Comparison of ENCODE assay signal across 13 cellular contexts in genomic region chr7:134834689-134835462, GRCh38. TPM values are rescaled to one million over a fixed set of nuclear protein-coding genes. Genes with fewer than 3 reads are reported as not detected.
DNase-seq lines count a peak whose midpoint lies in the region; ATAC-seq and TF ChIP-seq lines count a peak whose summit lies in the region.
"Had no signal": no experiment of that assay in that cellular context is flagged by ENCODE, and none has a peak within 500 bp of the region (broad histone marks: within the 10 kb centered on the region; RNA-seq: fewer than 3 reads in every experiment).

No MANE protein-coding gene starts in this region.

- POLR2A ChIA-PET in activated CD4-positive, alpha-beta memory T cell treated with anti-CD3 and anti-CD28 coated beads, Interleukin-2, amount 10 ng/mL, durations not matched to agents 7 days and 5 days (lab: Charles Lee): no interaction called here

- H3K9me3 ChIP-seq in endodermal cell (ENCODE audit: control insufficient read depth, low read length) (no peaks in the 10 kb centered on the region), thoracic aorta (no peaks in the 10 kb centered on the region)
- H3K9me3 ChIP-seq: colonic mucosa had no signal

- peak overlapping the region; percentile 46 for H3K27ac Mint-ChIP-seq in endodermal cell
- H3K27ac Mint-ChIP-seq in activated CD4-positive, alpha-beta memory T cell treated with anti-CD3 and anti-CD28 coated beads, Interleukin-2, amount 10 ng/mL, durations not matched to agents 7 days and 5 days: no peak overlapping the region

- H3K4me1 Mint-ChIP-seq in endodermal cell: no peaks in the 10 kb centered on the region
- peaks cover 2% of the 10 kb centered on the region for H3K4me1 Mint-ChIP-seq in activated CD4-positive, alpha-beta memory T cell treated with anti-CD3 and anti-CD28 coated beads, Interleukin-2, amount 10 ng/mL, durations not matched to agents 7 days and 5 days

- H3K4me1 ChIP-seq in endodermal cell (ENCODE audit: control insufficient read depth, insufficient read depth, low read length): no peaks in the 10 kb centered on the region
- peaks cover 37 to 100% of the 10 kb centered on the region in 2 donors for H3K4me1 ChIP-seq in thoracic aorta (ENCODE audit: control insufficient read depth in 1 of 2, low read depth in 2 of 2)
- H3K4me1 ChIP-seq: colonic mucosa had no signal

- DNase-seq in RPMI7951 (ENCODE audit: low read depth): peak; percentile 27
- no peak for DNase-seq in endodermal cell
- DNase-seq in left kidney (ENCODE audit: low read depth, low spot score): peak; percentile 20
- DNase-seq in thoracic aorta (ENCODE audit: low spot score): no peak
- DNase-seq in DMS53 (lab: John Stamatoyannopoulos, UW): no peak
- no peak for DNase-seq in nucleus accumbens (lab: John Stamatoyannopoulos, UW)
- no peak for DNase-seq in NCI-H2171 (lab: John Stamatoyannopoulos, UW)
- DNase-seq in activated CD4-positive, alpha-beta memory T cell treated with anti-CD3 and anti-CD28 coated beads, Interleukin-2, amount 10 ng/mL, durations not matched to agents 7 days and 5 days: no peak
- DNase-seq: activated T-cell treated with anti-CD3 and anti-CD28 coated beads, Interleukin-2, amount 50 U/mL, for 4 hours; colonic mucosa; DMS 273 treated with DMSO at 0.1 percent for 48 hours; NCI-H2081 treated with DMSO at 0.1 percent for 48 hours; stimulated activated CD4-positive, alpha-beta T cell treated with anti-CD3 and anti-CD28 coated beads, Interleukin-2, amount 100 ng/mL, for 48 hours had no signal

- no peak overlapping the region for H3K4me3 ChIP-seq in endodermal cell (ENCODE audit: low read length)
- peak overlapping the region; percentile 1 for H3K4me3 ChIP-seq in thoracic aorta
- H3K4me3 ChIP-seq: colonic mucosa had no signal

- H3K27me3 ChIP-seq in endodermal cell (ENCODE audit: control insufficient read depth, insufficient read depth, low read length, poor library complexity, severe bottlenecking): no peaks in the 10 kb centered on the region
- no peaks in the 10 kb centered on the region for H3K27me3 ChIP-seq in thoracic aorta (replicated peaks; ENCODE audit: insufficient read depth)
- H3K27me3 ChIP-seq: colonic mucosa had no signal

- peak overlapping the region; percentile 40 for H3K27ac ChIP-seq in endodermal cell (ENCODE audit: low read depth, low read length)
- H3K27ac ChIP-seq in thoracic aorta: peak overlapping the region; percentile 92 to 93
- H3K27ac ChIP-seq: colonic mucosa had no signal

- CTCF ChIA-PET in activated CD4-positive, alpha-beta memory T cell treated with anti-CD3 and anti-CD28 coated beads, Interleukin-2, amount 10 ng/mL, durations not matched to agents 7 days and 5 days (lab: Charles Lee): no interaction called here

- no peak overlapping the region for H3K9ac ChIP-seq in endodermal cell (ENCODE audit: extremely low read depth, low read length, poor library complexity, severe bottlenecking)

- H3K27me3 Mint-ChIP-seq in endodermal cell (ENCODE audit: insufficient read depth): peaks cover 9% of the 10 kb centered on the region
- H3K27me3 Mint-ChIP-seq in activated CD4-positive, alpha-beta memory T cell treated with anti-CD3 and anti-CD28 coated beads, Interleukin-2, amount 10 ng/mL, durations not matched to agents 7 days and 5 days: peaks cover 2% of the 10 kb centered on the region

- WGBS in endodermal cell (ENCODE audit: insufficient coverage in 1 of 2, insufficient read length in 1 of 2), 2 experiments: 85 to 91% methylated on average over 2 to 3 of the region's 3 CpGs

- H3K9me3 Mint-ChIP-seq in endodermal cell: no peaks in the 10 kb centered on the region
- H3K9me3 Mint-ChIP-seq in activated CD4-positive, alpha-beta memory T cell treated with anti-CD3 and anti-CD28 coated beads, Interleukin-2, amount 10 ng/mL, durations not matched to agents 7 days and 5 days: no peaks in the 10 kb centered on the region
- H3K9me3 Mint-ChIP-seq: activated T-cell treated with anti-CD3 and anti-CD28 coated beads, Interleukin-2, amount 50 U/mL, for 4 hours had no signal

- ATAC-seq in thoracic aorta (ENCODE audit: insufficient number of reproducible peaks, low FRiP score, low read depth): no peak
- ATAC-seq: activated T-cell treated with anti-CD3 and anti-CD28 coated beads, Interleukin-2, amount 50 U/mL, for 4 hours had no signal

- no peak overlapping the region for H3K4me3 Mint-ChIP-seq in endodermal cell
- H3K4me3 Mint-ChIP-seq in activated CD4-positive, alpha-beta memory T cell treated with anti-CD3 and anti-CD28 coated beads, Interleukin-2, amount 10 ng/mL, durations not matched to agents 7 days and 5 days: no peak overlapping the region
- H3K4me3 Mint-ChIP-seq: activated T-cell treated with anti-CD3 and anti-CD28 coated beads, Interleukin-2, amount 50 U/mL, for 4 hours had no signal

- H3K36me3 ChIP-seq in endodermal cell (ENCODE audit: control insufficient read depth, insufficient read depth, low read length): no peaks in the 10 kb centered on the region
- peaks cover 2% of the 10 kb centered on the region for H3K36me3 ChIP-seq in thoracic aorta
- H3K36me3 ChIP-seq: colonic mucosa had no signal

- TF ChIP-seq CTCF in endodermal cell (conservative IDR thresholded peaks at IDR 0.05): no peak
- TF ChIP-seq CTCF in thoracic aorta (IDR thresholded peaks at IDR 0.05): no peak

- no peaks in the 10 kb centered on the region for H3K36me3 Mint-ChIP-seq in endodermal cell (ENCODE audit: low read depth)
- no peaks in the 10 kb centered on the region for H3K36me3 Mint-ChIP-seq in activated CD4-positive, alpha-beta memory T cell treated with anti-CD3 and anti-CD28 coated beads, Interleukin-2, amount 10 ng/mL, durations not matched to agents 7 days and 5 days (ENCODE audit: low read depth)

RNA-seq across cellular contexts. Expression of gene CALD1, which starts 55.4 kb away (rescaled TPM):
- 209 and 259 TPM in 2 replicates for total RNA-seq in RPMI7951 (2014; rRNA removed; shearing (Covaris generic))
- total RNA-seq in endodermal cell: 100 to 1,000 TPM; 111 to 132 TPM
- 142 TPM for polyA plus RNA-seq in endodermal cell (2013, experiment 1 of 2)
- 153 TPM for polyA plus RNA-seq in endodermal cell (2013, experiment 2 of 2)
- total RNA-seq in thoracic aorta: 1,000 to 10,000 TPM in 1 of 2 donors, 100 to 1,000 TPM in 1; 912 to 1,038 TPM
- under 1 TPM; 0.38 to 0.63 TPM for total RNA-seq in activated CD4-positive, alpha-beta memory T cell treated with anti-CD3 and anti-CD28 coated beads, Interleukin-2, amount 10 ng/mL, durations not matched to agents 7 days and 5 days

Comparison
In these comparisons a context has a peak if more than half of its experiments do, and no peak if none do; other contexts are left out.
1. DNase-seq: peak in RPMI7951 (single experiment) and left kidney (single experiment); none in endodermal cell (single experiment), thoracic aorta (single experiment), DMS53 (single experiment), nucleus accumbens (0 of 56), NCI-H2171 (single experiment) and activated CD4-positive, alpha-beta memory T cell treated with anti-CD3 and anti-CD28 coated beads, Interleukin-2, amount 10 ng/mL, durations not matched to agents 7 days and 5 days (single experiment).
2. RNA of gene CALD1, which starts 55.4 kb away (total RNA-seq): 912 to 1,038 TPM in thoracic aorta, 209 to 259 TPM in RPMI7951 and 111 to 132 TPM in endodermal cell; 0.38 to 0.63 TPM in activated CD4-positive, alpha-beta memory T cell treated with anti-CD3 and anti-CD28 coated beads, Interleukin-2, amount 10 ng/mL, durations not matched to agents 7 days and 5 days; every median in the first group is over 10 times any median in the second.